Comparison of ENCODE assay signal across 30 cellular contexts in genomic region chr10:112313911-112314310, GRCh38. TPM values are rescaled to one million over a fixed set of nuclear protein-coding genes. Genes with fewer than 3 reads are reported as not detected.
DNase-seq lines count a peak whose midpoint lies in the region; ATAC-seq and TF ChIP-seq lines count a peak whose summit lies in the region.
"Had no signal": no experiment of that assay in that cellular context is flagged by ENCODE, and none has a peak within 500 bp of the region (broad histone marks: within the 10 kb centered on the region; RNA-seq: fewer than 3 reads in every experiment).

No MANE protein-coding gene starts in this region.

- H3K4me3 Mint-ChIP-seq in activated CD4-positive, alpha-beta memory T cell treated with anti-CD3 and anti-CD28 coated beads for 36 hours: no peak overlapping the region
- H3K4me3 Mint-ChIP-seq in activated CD4-positive, alpha-beta T cell treated with anti-CD3 and anti-CD28 coated beads, Interleukin-2, amount 10 ng/mL, durations not matched to agents 24 days and 14 days: no peak overlapping the region
- H3K4me3 Mint-ChIP-seq: CD4-positive, alpha-beta T cell had no signal

- H3K27me3 ChIP-seq in AG04450 (ENCODE audit: control insufficient read depth, insufficient read depth, low read length) (peaks cover 9% of the 10 kb centered on the region), OCI-LY3 (ENCODE audit: low read depth, low read length) (peaks cover 9% of the 10 kb centered on the region)
- H3K27me3 ChIP-seq: BLaER1 treated with 17β-estradiol and CSF1 and Interleukin-3, amounts not matched to agents 10 nM and 100 nM; Peyer's patch had no signal

- POLR2A ChIA-PET in AG04450 (lab: Yijun Ruan, JAX): no interaction called here
- POLR2A ChIA-PET in activated CD4-positive, alpha-beta memory T cell treated with anti-CD3 and anti-CD28 coated beads for 36 hours (lab: Charles Lee): no interaction called here

- no peaks in the 10 kb centered on the region for H3K36me3 Mint-ChIP-seq in activated CD4-positive, alpha-beta memory T cell treated with anti-CD3 and anti-CD28 coated beads for 36 hours
- no peaks in the 10 kb centered on the region for H3K36me3 Mint-ChIP-seq in activated CD4-positive, alpha-beta T cell treated with anti-CD3 and anti-CD28 coated beads, Interleukin-2, amount 10 ng/mL, durations not matched to agents 24 days and 14 days (ENCODE audit: low read depth)

- intact Hi-C loops in activated CD4-positive, alpha-beta memory T cell treated with anti-CD3 and anti-CD28 coated beads for 36 hours (cut with micrococcal nuclease): loop anchor here (2.0 kb wide), 2 partner anchors 121 to 159 kb away; no protein-coding TSS in a partner anchor
- intact Hi-C loops in activated CD4-positive, alpha-beta T cell treated with anti-CD3 and anti-CD28 coated beads, Interleukin-2, amount 10 ng/mL, durations not matched to agents 24 days and 14 days (cut with micrococcal nuclease): loop anchor here (2.0 to 5.0 kb wide), 3 partner anchors 121 to 159 kb away; partner anchors contain the start of gene GPAM

- CTCF ChIA-PET in AG04450 (lab: Charles Lee): interaction anchor here (0.6 to 12.2 kb wide), 15 partner anchors 14 to 1237 kb away, joined by 3 to 145 read pairs (median 5); partner anchors contain the start of genes ADRA2A and GPAM
- CTCF ChIA-PET in activated CD4-positive, alpha-beta memory T cell treated with anti-CD3 and anti-CD28 coated beads for 36 hours (lab: Charles Lee): interaction anchor here (0.6 to 4.4 kb wide), 12 partner anchors 8 to 1312 kb away, joined by 3 to 27 read pairs (median 4); no protein-coding TSS in a partner anchor

- H3K4me2 ChIP-seq in OCI-LY3 (ENCODE audit: low read length): peak overlapping the region; percentile 77
- H3K4me2 ChIP-seq: BLaER1 treated with 17β-estradiol and CSF1 and Interleukin-3, amounts not matched to agents 10 nM and 100 nM had no signal

- peaks cover 22% of the 10 kb centered on the region for H3K27me3 Mint-ChIP-seq in activated CD4-positive, alpha-beta memory T cell treated with anti-CD3 and anti-CD28 coated beads for 36 hours
- peaks cover 30% of the 10 kb centered on the region for H3K27me3 Mint-ChIP-seq in activated CD4-positive, alpha-beta T cell treated with anti-CD3 and anti-CD28 coated beads, Interleukin-2, amount 10 ng/mL, durations not matched to agents 24 days and 14 days

- no peak for TF ChIP-seq CTCF in AG04450 (IDR thresholded peaks at IDR 0.05; ENCODE audit: low read depth, low read length)
- TF ChIP-seq CTCF in OCI-LY3 (IDR thresholded peaks at IDR 0.05; ENCODE audit: low read depth, low read length): no peak
- TF ChIP-seq CTCF in choroid plexus epithelial cell (conservative IDR thresholded peaks at IDR 0.05; ENCODE audit: low read depth, low read length): no peak

- no peak for DNase-seq in AG04450 (ENCODE audit: low read depth, low spot score)
- peak; percentile 18 for DNase-seq in choroid plexus epithelial cell (ENCODE audit: low read depth)
- DNase-seq in glomerular endothelial cell (ENCODE audit: extremely low read depth, low read depth, low spot score): peak; percentile 16
- DNase-seq in activated CD4-positive, alpha-beta memory T cell treated with anti-CD3 and anti-CD28 coated beads for 36 hours: no peak
- DNase-seq in activated CD4-positive, alpha-beta T cell treated with anti-CD3 and anti-CD28 coated beads, Interleukin-2, amount 10 ng/mL, durations not matched to agents 24 days and 14 days: no peak
- DNase-seq: AML-193; CD4-positive, alpha-beta T cell; DMS53; KBM-7; MV-4-11; NCI-H1105; NCI-H1436 treated with DMSO at 0.1 percent for 48 hours; NCI-H187 treated with DMSO at 0.1 percent for 48 hours; NCI-H446; NCI-H526; Peyer's patch; SIG-M5; SW 1271 had no signal

- 0 out of 2 replicates have a peak overlapping the region, but pooled peaks have one; percentile 54 for H2AFZ ChIP-seq in OCI-LY3 (ENCODE audit: low read depth, low read length)

- H3K27ac ChIP-seq in AG04450 (ENCODE audit: low read depth, low read length) (peak overlapping the region; percentile 21), OCI-LY3 (ENCODE audit: low read length) (no peak overlapping the region)
- H3K27ac ChIP-seq: BLaER1 treated with 17β-estradiol and CSF1 and Interleukin-3, amounts not matched to agents 10 nM and 100 nM; Peyer's patch; SK-N-MC had no signal

- H3K9ac ChIP-seq in OCI-LY3 (ENCODE audit: low read length): 0 out of 2 replicates have a peak overlapping the region, but pooled peaks have one; percentile 1
- H3K9ac ChIP-seq: BLaER1 treated with 17β-estradiol and CSF1 and Interleukin-3, amounts not matched to agents 10 nM and 100 nM had no signal

- ATAC-seq in HG03460 (IDR thresholded peaks at IDR 0.05; ENCODE audit: unreplicated experiment) (no peak), GM18867 (IDR thresholded peaks at IDR 0.05; ENCODE audit: unreplicated experiment) (no peak)

- H3K4me1 ChIP-seq in OCI-LY3 (ENCODE audit: low read length): no peaks in the 10 kb centered on the region; the same call in 1 of the 2 replicates
- H3K4me1 ChIP-seq: Peyer's patch had no signal

- no peaks in the 10 kb centered on the region for H3K9me3 Mint-ChIP-seq in activated CD4-positive, alpha-beta memory T cell treated with anti-CD3 and anti-CD28 coated beads for 36 hours
- H3K9me3 Mint-ChIP-seq in activated CD4-positive, alpha-beta T cell treated with anti-CD3 and anti-CD28 coated beads, Interleukin-2, amount 10 ng/mL, durations not matched to agents 24 days and 14 days: no peaks in the 10 kb centered on the region
- H3K9me3 Mint-ChIP-seq: CD4-positive, alpha-beta T cell had no signal

- H3K79me2 ChIP-seq in OCI-LY3 (ENCODE audit: low read length): no peaks in the 10 kb centered on the region

- H3K36me3 ChIP-seq in OCI-LY3 (replicated peaks; ENCODE audit: low read depth, low read length): no peaks in the 10 kb centered on the region
- H3K36me3 ChIP-seq: BLaER1 treated with 17β-estradiol and CSF1 and Interleukin-3, amounts not matched to agents 10 nM and 100 nM; Peyer's patch had no signal

- H3K4me1 Mint-ChIP-seq in activated CD4-positive, alpha-beta memory T cell treated with anti-CD3 and anti-CD28 coated beads for 36 hours (ENCODE audit: low read depth): no peaks in the 10 kb centered on the region
- H3K4me1 Mint-ChIP-seq in activated CD4-positive, alpha-beta T cell treated with anti-CD3 and anti-CD28 coated beads, Interleukin-2, amount 10 ng/mL, durations not matched to agents 24 days and 14 days: no peaks in the 10 kb centered on the region

- no peaks in the 10 kb centered on the region for H4K20me1 ChIP-seq in OCI-LY3 (ENCODE audit: insufficient read depth, low read length)
- H4K20me1 ChIP-seq: BLaER1 treated with 17β-estradiol and CSF1 and Interleukin-3, amounts not matched to agents 10 nM and 100 nM had no signal

- H3K27ac Mint-ChIP-seq in activated CD4-positive, alpha-beta memory T cell treated with anti-CD3 and anti-CD28 coated beads for 36 hours: no peak overlapping the region
- H3K27ac Mint-ChIP-seq in activated CD4-positive, alpha-beta T cell treated with anti-CD3 and anti-CD28 coated beads, Interleukin-2, amount 10 ng/mL, durations not matched to agents 24 days and 14 days: no peak overlapping the region
- H3K27ac Mint-ChIP-seq: CD4-positive, alpha-beta T cell had no signal

- H3K4me3 ChIP-seq in AG04450 (ENCODE audit: low read depth, low read length): no peak overlapping the region
- peak overlapping the region; percentile 71 for H3K4me3 ChIP-seq in OCI-LY3 (ENCODE audit: low read length)
- no peak overlapping the region for H3K4me3 ChIP-seq in choroid plexus epithelial cell (ENCODE audit: low read depth, low read length)
- H3K4me3 ChIP-seq: BLaER1 treated with 17β-estradiol and CSF1 and Interleukin-3, amounts not matched to agents 10 nM and 100 nM; Peyer's patch; SK-N-MC had no signal

- H3K9me3 ChIP-seq in AG04450 (ENCODE audit: control insufficient read depth, insufficient read depth, low read length): no peaks in the 10 kb centered on the region
- H3K9me3 ChIP-seq in OCI-LY3 (ENCODE audit: insufficient read depth, low read length): no peaks in the 10 kb centered on the region
- H3K9me3 ChIP-seq: BLaER1 treated with 17β-estradiol and CSF1 and Interleukin-3, amounts not matched to agents 10 nM and 100 nM; Peyer's patch had no signal

RNA-seq across cellular contexts. Expression of gene TECTB, which starts 30.7 kb away (rescaled TPM):
- polyA plus RNA-seq in AG04450 (2011; rRNA removed): not detected in 2 replicates
- polyA minus RNA-seq in AG04450 (2011; rRNA and poly(A)+ RNA removed): not detected in 2 replicates
- total RNA-seq in glomerular endothelial cell: not detected in 2 replicates
- total RNA-seq in activated CD4-positive, alpha-beta memory T cell treated with anti-CD3 and anti-CD28 coated beads for 36 hours: not detected
- total RNA-seq in activated CD4-positive, alpha-beta T cell treated with anti-CD3 and anti-CD28 coated beads, Interleukin-2, amount 10 ng/mL, durations not matched to agents 24 days and 14 days: not detected in 2 replicates
- total RNA-seq: A172; CD4-positive, alpha-beta T cell; Daoy; G401; H1; LHCN-M2; MCF 10A; OCI-LY7; Peyer's patch had no signal
- polyA plus RNA-seq: H1 had no signal

Comparison
In these comparisons a context has a peak if more than half of its experiments do, and no peak if none do; other contexts are left out.
1. DNase-seq: peak in choroid plexus epithelial cell (single experiment) and glomerular endothelial cell (single experiment); none in AG04450 (single experiment), activated CD4-positive, alpha-beta memory T cell treated with anti-CD3 and anti-CD28 coated beads for 36 hours (single experiment) and activated CD4-positive, alpha-beta T cell treated with anti-CD3 and anti-CD28 coated beads, Interleukin-2, amount 10 ng/mL, durations not matched to agents 24 days and 14 days (single experiment).